In genomic region chr2:27992787-27993747, GRCh38 we compare ENCODE assay signal across 14 cellular contexts.
DNase-seq lines count a peak whose midpoint lies in the region; ATAC-seq and TF ChIP-seq lines count a peak whose summit lies in the region.
"Had no signal": no experiment of that assay in that cellular context is flagged by ENCODE, and none has a peak within 500 bp of the region (broad histone marks: within the 10 kb centered on the region; RNA-seq: fewer than 3 reads in every experiment).

No MANE protein-coding gene starts in this region.

- TF ChIP-seq POLR2A in stomach (IDR thresholded peaks at IDR 0.05): no peak

- H3K4me3 ChIP-seq in stomach: no peak overlapping the region
- H3K4me3 ChIP-seq: BLaER1 had no signal

- TF ChIP-seq EP300 in stomach (IDR thresholded peaks at IDR 0.05): no peak

- H3K9me3 ChIP-seq in stomach: no peaks in the 10 kb centered on the region

- 70 to 91% (median 77%) methylated on average over 1 of the region's 1 CpG for WGBS in stomach, 5 donors

- peaks cover 17 to 24% of the 10 kb centered on the region in 2 donors for H3K4me1 Mint-ChIP-seq in natural killer cell treated with Interleukin-12 subunit alpha and Interleukin-12 subunit beta and Interleukin-15 and Interleukin-18, amount 100 ng/mL, for 72 hours (ENCODE audit: low read depth in 2 of 2)
- H3K4me1 Mint-ChIP-seq in natural killer cell: peaks cover 7 to 11% of the 10 kb centered on the region in 2 donors
- H3K4me1 Mint-ChIP-seq in activated T-cell treated with anti-CD3 and anti-CD28 coated beads, Interleukin-2, amount 50 U/mL, for 72 hours (ENCODE audit: low read depth): peaks cover 22% of the 10 kb centered on the region

- H3K27ac Mint-ChIP-seq in natural killer cell treated with Interleukin-12 subunit alpha and Interleukin-12 subunit beta and Interleukin-15 and Interleukin-18, amount 100 ng/mL, for 72 hours: peak overlapping the region in 1 of 2 donors; percentile 5
- H3K27ac Mint-ChIP-seq in natural killer cell: no peak overlapping the region
- H3K27ac Mint-ChIP-seq in activated T-cell treated with anti-CD3 and anti-CD28 coated beads, Interleukin-2, amount 50 U/mL, for 72 hours: no peak overlapping the region
- H3K27ac Mint-ChIP-seq: activated naive CD8-positive, alpha-beta T cell; T-helper 17 cell had no signal

- H3K27me3 ChIP-seq in stomach: no peaks in the 10 kb centered on the region
- H3K27me3 ChIP-seq: BLaER1 had no signal

- in situ Hi-C loops in SK-MEL-5 (cut with HindIII; ENCODE audit: low pct_unique_long_range_greater_than_20kb, low sequenced_read_pairs): no loop called here

- DNase-seq in natural killer cell treated with Interleukin-12 subunit alpha and Interleukin-12 subunit beta and Interleukin-15 and Interleukin-18, amount 100 ng/mL, for 72 hours (ENCODE audit: low spot score): no peak
- DNase-seq in natural killer cell: no peak
- peak; percentile 66 for DNase-seq in SK-MEL-5 (ENCODE audit: low read depth, low spot score)
- DNase-seq in foreskin melanocyte: peak; percentile 71
- DNase-seq in stomach: no peak
- no peak for DNase-seq in stimulated activated naive CD4-positive, alpha-beta T cell treated with Interleukin-2 at 50 U/mL for 16 hours (lab: John Stamatoyannopoulos, UW)
- no peak for DNase-seq in sciatic nerve (ENCODE audit: low spot score)
- DNase-seq in activated T-cell treated with anti-CD3 and anti-CD28 coated beads, Interleukin-2, amount 50 U/mL, for 72 hours: no peak
- DNase-seq: hippocampal formation; NCI-H1092; stimulated activated naive CD8-positive, alpha-beta T cell treated with anti-CD3 and anti-CD28 coated beads, Interleukin-15, Interleukin-2, amounts not matched to agents 100 U/mL and 50 U/mL, for 24 hours; T-helper 17 cell had no signal

- TF ChIP-seq CTCF in natural killer cell (IDR thresholded peaks at IDR 0.05) (no peak), stomach (IDR thresholded peaks at IDR 0.05) (no peak)

- H3K9me3 Mint-ChIP-seq in natural killer cell treated with Interleukin-12 subunit alpha and Interleukin-12 subunit beta and Interleukin-15 and Interleukin-18, amount 100 ng/mL, for 72 hours: peaks cover 6% of the 10 kb centered on the region
- no peaks in the 10 kb centered on the region for H3K9me3 Mint-ChIP-seq in natural killer cell
- peaks cover 4% of the 10 kb centered on the region in 2 donors for H3K9me3 Mint-ChIP-seq in activated T-cell treated with anti-CD3 and anti-CD28 coated beads, Interleukin-2, amount 50 U/mL, for 72 hours

- no peak for ATAC-seq in natural killer cell treated with Interleukin-12 subunit alpha and Interleukin-12 subunit beta and Interleukin-15 and Interleukin-18, amount 100 ng/mL, for 72 hours
- ATAC-seq in natural killer cell (no peak), sciatic nerve (no peak)
- no peak for ATAC-seq in activated T-cell treated with anti-CD3 and anti-CD28 coated beads, Interleukin-2, amount 50 U/mL, for 72 hours (replicated peaks in 1 of 2)
- ATAC-seq: stimulated activated naive CD8-positive, alpha-beta T cell treated with anti-CD3 and anti-CD28 coated beads, Interleukin-15, Interleukin-2, amounts not matched to agents 100 U/mL and 50 U/mL, for 24 hours; T-helper 17 cell had no signal

- H3K4me1 ChIP-seq in stomach: peaks cover 0 to 22% (median 2%) of the 10 kb centered on the region in 4 donors
- H3K4me1 ChIP-seq: BLaER1 had no signal

- intact Hi-C loops in natural killer cell (cut with micrococcal nuclease) (no loop called here), stomach (cut with DNase I; ENCODE audit: low total_unique reads) (no loop called here), sciatic nerve (cut with DNase I) (no loop called here)

- no peak overlapping the region for H3K27ac ChIP-seq in stomach
- H3K27ac ChIP-seq: BLaER1 had no signal

- H3K36me3 ChIP-seq in stomach: peaks cover 0 to 6% (median 2%) of the 10 kb centered on the region in 4 donors

- peaks cover 17% of the 10 kb centered on the region for H3K36me3 Mint-ChIP-seq in natural killer cell treated with Interleukin-12 subunit alpha and Interleukin-12 subunit beta and Interleukin-15 and Interleukin-18, amount 100 ng/mL, for 72 hours
- H3K36me3 Mint-ChIP-seq in natural killer cell: no peaks in the 10 kb centered on the region
- H3K36me3 Mint-ChIP-seq in activated T-cell treated with anti-CD3 and anti-CD28 coated beads, Interleukin-2, amount 50 U/mL, for 72 hours (ENCODE audit: insufficient read depth in 2 of 2): peaks cover 21 to 24% of the 10 kb centered on the region in 2 donors

- H3K4me3 Mint-ChIP-seq in natural killer cell treated with Interleukin-12 subunit alpha and Interleukin-12 subunit beta and Interleukin-15 and Interleukin-18, amount 100 ng/mL, for 72 hours: peak overlapping the region; percentile 12
- no peak overlapping the region for H3K4me3 Mint-ChIP-seq in natural killer cell
- no peak overlapping the region for H3K4me3 Mint-ChIP-seq in activated T-cell treated with anti-CD3 and anti-CD28 coated beads, Interleukin-2, amount 50 U/mL, for 72 hours
- H3K4me3 Mint-ChIP-seq: activated naive CD8-positive, alpha-beta T cell; T-helper 17 cell had no signal

- no peaks in the 10 kb centered on the region for H3K27me3 Mint-ChIP-seq in natural killer cell treated with Interleukin-12 subunit alpha and Interleukin-12 subunit beta and Interleukin-15 and Interleukin-18, amount 100 ng/mL, for 72 hours
- no peaks in the 10 kb centered on the region for H3K27me3 Mint-ChIP-seq in natural killer cell (ENCODE audit: low read depth in 2 of 2)
- H3K27me3 Mint-ChIP-seq in activated T-cell treated with anti-CD3 and anti-CD28 coated beads, Interleukin-2, amount 50 U/mL, for 72 hours (ENCODE audit: low read depth): no peaks in the 10 kb centered on the region
- H3K27me3 Mint-ChIP-seq: activated naive CD8-positive, alpha-beta T cell; T-helper 17 cell had no signal

Comparison
In these comparisons a context has a peak if more than half of its experiments do, and no peak if none do; other contexts are left out.
1. DNase-seq: peak in SK-MEL-5 (single experiment) and foreskin melanocyte (single experiment); none in natural killer cell treated with Interleukin-12 subunit alpha and Interleukin-12 subunit beta and Interleukin-15 and Interleukin-18, amount 100 ng/mL, for 72 hours (single experiment), natural killer cell (single experiment), stomach (single experiment), stimulated activated naive CD4-positive, alpha-beta T cell treated with Interleukin-2 at 50 U/mL for 16 hours (single experiment), sciatic nerve (single experiment) and activated T-cell treated with anti-CD3 and anti-CD28 coated beads, Interleukin-2, amount 50 U/mL, for 72 hours (0 of 2).